In the genomic region with DNA sequence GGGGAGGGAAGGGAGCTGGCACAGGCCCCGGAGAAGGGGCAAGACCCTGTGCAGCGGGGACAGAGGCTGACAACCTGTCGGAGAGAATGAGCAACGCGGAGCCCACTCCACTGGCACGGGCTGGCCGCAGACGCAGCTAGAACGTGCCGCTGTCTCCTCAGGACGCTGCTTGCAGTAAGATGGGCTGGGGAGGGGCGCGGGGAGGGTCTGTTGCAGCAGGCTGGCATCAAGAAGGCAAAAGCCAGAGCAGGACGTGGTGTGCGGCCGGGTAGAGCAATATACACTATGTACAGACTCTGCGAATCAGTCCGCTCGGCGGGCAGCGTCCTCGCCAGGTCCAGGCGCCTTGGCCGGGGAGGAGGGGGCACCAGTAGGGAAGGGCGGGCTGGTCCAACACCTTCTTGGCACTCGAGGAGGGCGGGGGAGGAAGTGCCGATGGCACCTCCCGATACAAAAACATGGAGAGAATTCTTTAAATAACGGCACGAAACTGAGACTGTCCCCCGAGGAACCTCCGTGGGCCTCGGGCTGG, we compare ENCODE assay signal across 19 cellular contexts. TPM values are rescaled to one million over a fixed set of nuclear protein-coding genes. Genes with fewer than 3 reads are reported as not detected.
DNase-seq lines count a peak whose midpoint lies in the region; ATAC-seq and TF ChIP-seq lines count a peak whose summit lies in the region.
"Had no signal": no experiment of that assay in that cellular context is flagged by ENCODE, and none has a peak within 500 bp of the region (broad histone marks: within the 10 kb centered on the region; RNA-seq: fewer than 3 reads in every experiment).

No MANE protein-coding gene starts in this region.

- no peak overlapping the region for H3K4me2 ChIP-seq in neural progenitor cell
- H3K4me2 ChIP-seq: PC-9 had no signal

- H3K27me3 ChIP-seq in H7 (ENCODE audit: control insufficient read depth, insufficient read depth, low read length) (no peaks in the 10 kb centered on the region), neural progenitor cell (no peaks in the 10 kb centered on the region)

- no peak for ATAC-seq in activated naive CD4-positive, alpha-beta T cell treated with anti-CD3 and anti-CD28 coated beads, Interleukin-2, amount 50 U/mL, for 72 hours
- ATAC-seq: K562 had no signal

- no peak overlapping the region for H3K27ac ChIP-seq in neural progenitor cell
- H3K27ac ChIP-seq: GM23248, PC-9 had no signal

- H3K36me3 ChIP-seq in H7 (replicated peaks; ENCODE audit: control insufficient read depth, insufficient read depth, low read length) (peaks cover 8% of the 10 kb centered on the region), neural progenitor cell (no peaks in the 10 kb centered on the region)

- no peak overlapping the region for H2AFZ ChIP-seq in neural progenitor cell (replicated peaks)
- H2AFZ ChIP-seq: GM23248, PC-9 had no signal

- intact Hi-C loops in dendritic cell treated with granulocyte-macrophage colony-stimulating factor and Interleukin-4, amounts not matched to agents 40 ng/mL and 50 ng/mL, for 4 days (cut with micrococcal nuclease) = no loop called here

- peaks cover 16% of the 10 kb centered on the region for H4K20me1 ChIP-seq in neural progenitor cell (ENCODE audit: low read depth)

- no peak overlapping the region for H3K4me3 Mint-ChIP-seq in dendritic cell treated with granulocyte-macrophage colony-stimulating factor and Interleukin-4, amounts not matched to agents 40 ng/mL and 50 ng/mL, for 4 days
- no peak overlapping the region for H3K4me3 Mint-ChIP-seq in neural progenitor cell
- H3K4me3 Mint-ChIP-seq in osteocyte (ENCODE audit: unreplicated experiment) = no peak overlapping the region

- TF ChIP-seq CTCF in neural progenitor cell (IDR thresholded peaks at IDR 0.05) (no peak), osteocyte (IDR thresholded peaks at IDR 0.05) (no peak)

- DNase-seq in activated naive CD4-positive, alpha-beta T cell treated with anti-CD3 and anti-CD28 coated beads, Interleukin-2, amount 50 U/mL, for 72 hours (ENCODE audit: low spot score in 2 of 2) = no peak
- DNase-seq in activated naive CD4-positive, alpha-beta T cell treated with anti-CD3 and anti-CD28 coated beads, Interleukin-2, amount 50 U/mL, for 16 hours = no peak
- DNase-seq in H7 = peak; percentile 42
- no peak for DNase-seq in neural progenitor cell (ENCODE audit: low spot score)
- no peak for DNase-seq in NCI-H510A (lab: John Stamatoyannopoulos, UW)
- DNase-seq in T-helper 9 cell = no peak
- DNase-seq in osteocyte (ENCODE audit: extremely low spot score, unreplicated experiment) = no peak
- DNase-seq: C1 segment of cervical spinal cord, DND-41, GM23248, MV-4-11, NCI-H1417 treated with DMSO at 0.1 percent for 48 hours, NCI-H2029, NCI-H2171, NCI-H446, NCI-H748 treated with DMSO at 0.1 percent for 48 hours, PC-9 had no signal

- H3K4me1 Mint-ChIP-seq in dendritic cell treated with granulocyte-macrophage colony-stimulating factor and Interleukin-4, amounts not matched to agents 40 ng/mL and 50 ng/mL, for 4 days (ENCODE audit: low read depth) = peaks cover 60% of the 10 kb centered on the region
- H3K4me1 Mint-ChIP-seq in neural progenitor cell (peaks cover 43% of the 10 kb centered on the region), osteocyte (ENCODE audit: unreplicated experiment) (peaks cover 5% of the 10 kb centered on the region)

- H3K36me3 Mint-ChIP-seq in activated naive CD4-positive, alpha-beta T cell treated with anti-CD3 and anti-CD28 coated beads, Interleukin-2, amount 50 U/mL, for 72 hours = no peaks in the 10 kb centered on the region
- peaks cover 100% of the 10 kb centered on the region for H3K36me3 Mint-ChIP-seq in dendritic cell treated with granulocyte-macrophage colony-stimulating factor and Interleukin-4, amounts not matched to agents 40 ng/mL and 50 ng/mL, for 4 days (ENCODE audit: low read depth)
- H3K36me3 Mint-ChIP-seq in neural progenitor cell (peaks cover 2% of the 10 kb centered on the region), osteocyte (ENCODE audit: unreplicated experiment) (peaks cover 13% of the 10 kb centered on the region)

- no peak overlapping the region for H3K9ac ChIP-seq in neural progenitor cell
- H3K9ac ChIP-seq: GM23248 had no signal

- peaks cover 28% of the 10 kb centered on the region for H3F3A ChIP-seq in neural progenitor cell (ENCODE audit: low read depth)

- H3K9me3 ChIP-seq in neural progenitor cell (ENCODE audit: low read depth) = no peaks in the 10 kb centered on the region

- H3K9me3 Mint-ChIP-seq in activated naive CD4-positive, alpha-beta T cell treated with anti-CD3 and anti-CD28 coated beads, Interleukin-2, amount 50 U/mL, for 72 hours = no peaks in the 10 kb centered on the region
- H3K9me3 Mint-ChIP-seq in dendritic cell treated with granulocyte-macrophage colony-stimulating factor and Interleukin-4, amounts not matched to agents 40 ng/mL and 50 ng/mL, for 4 days = no peaks in the 10 kb centered on the region
- H3K9me3 Mint-ChIP-seq in neural progenitor cell = no peaks in the 10 kb centered on the region
- H3K9me3 Mint-ChIP-seq in osteocyte (ENCODE audit: unreplicated experiment) = no peaks in the 10 kb centered on the region

- H3K27ac Mint-ChIP-seq in activated naive CD4-positive, alpha-beta T cell treated with anti-CD3 and anti-CD28 coated beads, Interleukin-2, amount 50 U/mL, for 72 hours = peak overlapping the region; percentile 44 to 92
- H3K27ac Mint-ChIP-seq in dendritic cell treated with granulocyte-macrophage colony-stimulating factor and Interleukin-4, amounts not matched to agents 40 ng/mL and 50 ng/mL, for 4 days = peak overlapping the region; percentile 82
- H3K27ac Mint-ChIP-seq in neural progenitor cell (peak overlapping the region; percentile 91), osteocyte (ENCODE audit: unreplicated experiment) (no peak overlapping the region)

- H3K4me3 ChIP-seq in H7 (ENCODE audit: insufficient read depth, low read depth, low read length) (no peak overlapping the region), neural progenitor cell (no peak overlapping the region)
- H3K4me3 ChIP-seq: GM23248, K562, PC-9 had no signal

- peaks cover 32% of the 10 kb centered on the region for H3K4me1 ChIP-seq in neural progenitor cell

- H3K79me2 ChIP-seq in neural progenitor cell (ENCODE audit: low read depth) = no peaks in the 10 kb centered on the region

- no peaks in the 10 kb centered on the region for H3K27me3 Mint-ChIP-seq in dendritic cell treated with granulocyte-macrophage colony-stimulating factor and Interleukin-4, amounts not matched to agents 40 ng/mL and 50 ng/mL, for 4 days
- H3K27me3 Mint-ChIP-seq in neural progenitor cell (ENCODE audit: insufficient read depth, low read depth) (peaks cover 2% of the 10 kb centered on the region), osteocyte (ENCODE audit: unreplicated experiment) (no peaks in the 10 kb centered on the region)

RNA-seq across cellular contexts. Expression of a gene that starts 19.8 kb away (rescaled TPM):
- 10 to 100 TPM; 38.7 to 59.6 TPM for total RNA-seq in activated naive CD4-positive, alpha-beta T cell treated with anti-CD3 and anti-CD28 coated beads, Interleukin-2, amount 50 U/mL, for 72 hours
- total RNA-seq in H7 (2014; rRNA removed; shearing (Covaris generic)) = 38.4 and 42.8 TPM in 2 replicates
- 17.5 and 24.5 TPM in 2 replicates for total RNA-seq in neural progenitor cell (ENCODE audit: low replicate concordance)
- 47.1 and 55.7 TPM in 2 replicates for total RNA-seq in osteocyte
